10 cellular contexts compared by ENCODE assay signal in genomic region chr1:150160964-150161626, GRCh38. TPM values are rescaled to one million over a fixed set of nuclear protein-coding genes. Genes with fewer than 3 reads are reported as not detected.
A peak's percentile ranks its signal among the peaks of the same experiment; 100 is the strongest.
DNase-seq lines count a peak whose midpoint lies in the region; ATAC-seq and TF ChIP-seq lines count a peak whose summit lies in the region.
"Had no signal": no experiment of that assay in that cellular context is flagged by ENCODE, and none has a peak within 500 bp of the region (broad histone marks: within the 10 kb centered on the region; RNA-seq: fewer than 3 reads in every experiment).

No MANE protein-coding gene starts in this region.

- WGBS in right lobe of liver (ENCODE audit: insufficient coverage, low coverage, low lambda C conversion rate, missing lambda C conversion rate) = 81% methylated on average over 6 of the region's 7 CpGs
- WGBS in tibial nerve, 2 donors = 50 to 59% methylated on average over 7 of the region's 7 CpGs

- no peaks in the 10 kb centered on the region for H3K27me3 Mint-ChIP-seq in activated T-cell treated with anti-CD3 and anti-CD28 coated beads, Interleukin-2, amount 50 U/mL, for 72 hours (ENCODE audit: low read depth)
- no peaks in the 10 kb centered on the region for H3K27me3 Mint-ChIP-seq in activated naive CD8-positive, alpha-beta T cell

- no peak for DNase-seq in activated T-cell treated with anti-CD3 and anti-CD28 coated beads, Interleukin-2, amount 50 U/mL, for 72 hours
- DNase-seq in activated T-cell treated with anti-CD3 and anti-CD28 coated beads for 4 hours (no peak), right lobe of liver (no peak), tibial nerve (ENCODE audit: low spot score in 2 of 2) (no peak), NCI-H526 treated with DMSO at 0.1 percent for 48 hours (lab: John Stamatoyannopoulos, UW) (no peak)
- no peak for DNase-seq in activated effector memory CD4-positive, alpha-beta T cell treated with Interleukin-2 at 50 U/mL for 16 hours
- DNase-seq in effector CD8-positive, alpha-beta T cell (lab: John Stamatoyannopoulos, UW) = no peak
- DNase-seq: activated CD8-positive, alpha-beta memory T cell treated with anti-CD3 and anti-CD28 coated beads, Interleukin-2, amount 50 U/mL, for 4 hours; stimulated activated CD4-positive, alpha-beta T cell treated with anti-CD3 and anti-CD28 coated beads, Interleukin-2, amount 100 ng/mL, for 48 hours had no signal

- no peak for TF ChIP-seq EP300 in tibial nerve (IDR thresholded peaks at IDR 0.05)

- no peaks in the 10 kb centered on the region for H3K9me3 ChIP-seq in right lobe of liver
- no peaks in the 10 kb centered on the region for H3K9me3 ChIP-seq in tibial nerve

- peak overlapping the region; percentile 50 to 60 for H3K4me3 Mint-ChIP-seq in activated T-cell treated with anti-CD3 and anti-CD28 coated beads, Interleukin-2, amount 50 U/mL, for 72 hours
- peak overlapping the region; percentile 47 for H3K4me3 Mint-ChIP-seq in activated naive CD8-positive, alpha-beta T cell

- H3K36me3 ChIP-seq in right lobe of liver (peaks cover 0 to 4% (median 0%) of the 10 kb centered on the region in 4 donors), tibial nerve (peaks cover 0 to 42% (median 2%) of the 10 kb centered on the region in 3 donors)

- TF ChIP-seq POLR2A in right lobe of liver (IDR thresholded peaks at IDR 0.05) = no peak
- no peak for TF ChIP-seq POLR2A in tibial nerve (IDR thresholded peaks at IDR 0.05)

- no peaks in the 10 kb centered on the region for H3K9me3 Mint-ChIP-seq in activated T-cell treated with anti-CD3 and anti-CD28 coated beads, Interleukin-2, amount 50 U/mL, for 72 hours
- H3K9me3 Mint-ChIP-seq in activated naive CD8-positive, alpha-beta T cell (ENCODE audit: low read depth) = no peaks in the 10 kb centered on the region

- H3K27ac ChIP-seq in right lobe of liver = peak overlapping the region in 2 of 3 donors; percentile 9 to 67
- H3K27ac ChIP-seq in tibial nerve = peak overlapping the region; percentile 92 to 99 (median 96)

- no peak overlapping the region for H3K4me3 ChIP-seq in right lobe of liver
- H3K4me3 ChIP-seq in tibial nerve = no peak overlapping the region

- TF ChIP-seq CTCF in right lobe of liver (IDR thresholded peaks at IDR 0.05) (no peak), tibial nerve (IDR thresholded peaks at IDR 0.05) (no peak)

- intact Hi-C loops in right lobe of liver (cut with DNase I) = loop anchor here (10.0 kb wide), 1 partner anchor 86 kb away; no protein-coding TSS in a partner anchor

- H3K4me1 ChIP-seq in right lobe of liver = no peaks in the 10 kb centered on the region
- peaks cover 0 to 51% (median 31%) of the 10 kb centered on the region in 4 donors for H3K4me1 ChIP-seq in tibial nerve

- H3K4me1 Mint-ChIP-seq in activated T-cell treated with anti-CD3 and anti-CD28 coated beads, Interleukin-2, amount 50 U/mL, for 72 hours (ENCODE audit: low read depth) = peaks cover 70% of the 10 kb centered on the region
- H3K4me1 Mint-ChIP-seq in activated naive CD8-positive, alpha-beta T cell (ENCODE audit: low read depth) = peaks cover 55% of the 10 kb centered on the region

- H3K36me3 Mint-ChIP-seq in activated T-cell treated with anti-CD3 and anti-CD28 coated beads, Interleukin-2, amount 50 U/mL, for 72 hours (ENCODE audit: insufficient read depth in 2 of 2) = peaks cover 3 to 8% of the 10 kb centered on the region in 2 donors
- H3K36me3 Mint-ChIP-seq in activated naive CD8-positive, alpha-beta T cell = peaks cover 10% of the 10 kb centered on the region

- ATAC-seq in activated T-cell treated with anti-CD3 and anti-CD28 coated beads, Interleukin-2, amount 50 U/mL, for 72 hours (replicated peaks in 1 of 2) = no peak
- no peak for ATAC-seq in right lobe of liver

- H3K27ac Mint-ChIP-seq in activated T-cell treated with anti-CD3 and anti-CD28 coated beads, Interleukin-2, amount 50 U/mL, for 72 hours = no peak overlapping the region
- H3K27ac Mint-ChIP-seq in activated naive CD8-positive, alpha-beta T cell = peak overlapping the region; percentile 46

- H3K27me3 ChIP-seq in right lobe of liver (no peaks in the 10 kb centered on the region), tibial nerve (no peaks in the 10 kb centered on the region)

RNA-seq across cellular contexts. Expression of gene PLEKHO1, which starts 11.4 kb away (rescaled TPM):
- 10 to 100 TPM; 21.9 to 42.7 TPM for total RNA-seq in activated T-cell treated with anti-CD3 and anti-CD28 coated beads, Interleukin-2, amount 50 U/mL, for 72 hours
- total RNA-seq in right lobe of liver (10 to 100 TPM in 1 of 6 experiments, 1 to 10 TPM in 5; 3.4 to 11.7 (median 5.3) TPM), tibial nerve (10 to 100 TPM; 37.8 to 55.2 (median 39.9) TPM)
